In the genomic region with DNA sequence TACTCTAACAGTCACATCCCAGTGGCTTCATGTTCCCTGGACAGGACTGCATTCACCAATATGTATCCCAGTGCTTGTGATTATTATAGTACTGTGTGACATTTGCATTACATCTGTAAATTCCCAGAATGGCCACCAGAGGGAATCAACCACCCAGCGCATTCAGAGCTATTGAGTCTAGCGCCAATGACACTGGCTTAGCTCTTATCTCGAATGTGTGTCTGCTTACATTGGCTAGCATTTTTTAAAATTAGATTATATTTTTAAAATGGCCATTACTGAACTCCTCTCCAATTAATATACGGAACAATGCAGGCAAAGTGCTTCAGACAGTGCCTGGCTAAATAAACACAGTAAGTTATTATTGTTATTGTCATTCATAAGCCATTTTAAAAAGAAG, we compare ENCODE assay signal across 8 cellular contexts. TPM values are rescaled to one million over a fixed set of nuclear protein-coding genes. Genes with fewer than 3 reads are reported as not detected.
DNase-seq lines count a peak whose midpoint lies in the region; ATAC-seq, FAIRE-seq and TF ChIP-seq lines count a peak whose summit lies in the region.

No MANE protein-coding gene starts in this region.

- H3K27me3 Mint-ChIP-seq in activated CD4-positive, alpha-beta T cell treated with anti-CD3 and anti-CD28 coated beads for 36 hours = peaks cover 7% of the 10 kb centered on the region

- POLR2A ChIA-PET in activated CD4-positive, alpha-beta T cell treated with anti-CD3 and anti-CD28 coated beads for 36 hours (lab: Charles Lee) = no interaction called here

- H3K36me3 Mint-ChIP-seq in activated CD4-positive, alpha-beta T cell treated with anti-CD3 and anti-CD28 coated beads for 36 hours (ENCODE audit: low read depth) = no peaks in the 10 kb centered on the region

- peak; percentile 88 to 96 (median 93) for TF ChIP-seq CTCF in breast epithelium (IDR thresholded peaks at IDR 0.05)

- no peak overlapping the region for H3K4me3 Mint-ChIP-seq in activated CD4-positive, alpha-beta T cell treated with anti-CD3 and anti-CD28 coated beads for 36 hours

- no peaks in the 10 kb centered on the region for H3K4me1 ChIP-seq in breast epithelium

- H3K9me3 Mint-ChIP-seq in activated CD4-positive, alpha-beta T cell treated with anti-CD3 and anti-CD28 coated beads for 36 hours (ENCODE audit: low read depth) = no peaks in the 10 kb centered on the region

- FAIRE-seq in islet of Langerhans (lab: Jason Lieb, UNC) = peak; percentile 98

- peak; percentile 89 for ATAC-seq in activated CD4-positive, alpha-beta T cell treated with anti-CD3 and anti-CD28 coated beads for 36 hours

- H3K27me3 ChIP-seq in breast epithelium = no peaks in the 10 kb centered on the region

- intact Hi-C loops in activated CD4-positive, alpha-beta T cell treated with anti-CD3 and anti-CD28 coated beads for 36 hours (cut with DNase I, micrococcal nuclease) = loop anchor here (1.0 to 5.0 kb wide), 5 partner anchors 180 to 486 kb away; no protein-coding TSS in a partner anchor
- intact Hi-C loops in breast epithelium (cut with DNase I; ENCODE audit: low total_unique reads) = loop anchor here (10.0 kb wide), 1 partner anchor 173 kb away; no protein-coding TSS in a partner anchor

- H3K4me3 ChIP-seq in breast epithelium = no peak overlapping the region

- no peaks in the 10 kb centered on the region for H3K9me3 ChIP-seq in breast epithelium

- H3K36me3 ChIP-seq in breast epithelium = no peaks in the 10 kb centered on the region

- DNase-seq in activated CD4-positive, alpha-beta T cell treated with anti-CD3 and anti-CD28 coated beads for 36 hours = peak; percentile 48
- no peak for DNase-seq in activated CD4-positive, alpha-beta T cell treated with anti-CD3 and anti-CD28 coated beads, Interleukin-2, amount 50 U/mL, for 4 hours
- DNase-seq in H4 (ENCODE audit: low spot score) (peak; percentile 83), M059J (ENCODE audit: low read depth) (peak; percentile 64), RPMI7951 (ENCODE audit: low read depth) (peak; percentile 73), breast epithelium (ENCODE audit: low spot score in 2 of 2) (no peak)
- DNase-seq in stimulated activated CD4-positive, alpha-beta T cell treated with anti-CD3 and anti-CD28 coated beads, Interleukin-2, amount 100 ng/mL, for 24 hours = peak; percentile 17 to 32

- peaks cover 15% of the 10 kb centered on the region for H3K4me1 Mint-ChIP-seq in activated CD4-positive, alpha-beta T cell treated with anti-CD3 and anti-CD28 coated beads for 36 hours

- no peak overlapping the region for H3K27ac ChIP-seq in breast epithelium

- no peak overlapping the region for H3K27ac Mint-ChIP-seq in activated CD4-positive, alpha-beta T cell treated with anti-CD3 and anti-CD28 coated beads for 36 hours

- no peak for TF ChIP-seq POLR2A in breast epithelium (IDR thresholded peaks at IDR 0.05)

- CTCF ChIA-PET in activated CD4-positive, alpha-beta T cell treated with anti-CD3 and anti-CD28 coated beads for 36 hours (lab: Charles Lee) = interaction anchor here (0.6 to 10.0 kb wide), 47 partner anchors 10 to 1500 kb away, joined by 3 to 241 read pairs (median 5); a partner anchor contains a TSS

RNA-seq across cellular contexts. Expression of a gene that starts 36.3 kb away (rescaled TPM):
- not detected for total RNA-seq in activated CD4-positive, alpha-beta T cell treated with anti-CD3 and anti-CD28 coated beads for 36 hours
- total RNA-seq in H4 (2014; rRNA removed; shearing (Covaris generic)) = not detected in 2 replicates
- total RNA-seq in M059J (2014; rRNA removed; shearing (Covaris generic)) = 0.44 and 0.91 TPM in 2 replicates
- total RNA-seq in RPMI7951 (2014; rRNA removed; shearing (Covaris generic)) = 6.4 and 7.1 TPM in 2 replicates
- 1 to 10 TPM in 2 of 3 donors, under 1 TPM in 1; 0.48 to 8.3 (median 8.2) TPM for total RNA-seq in breast epithelium

Comparison
In these comparisons a context has a peak if more than half of its experiments do, and no peak if none do; other contexts are left out.
1. DNase-seq: peak in activated CD4-positive, alpha-beta T cell treated with anti-CD3 and anti-CD28 coated beads for 36 hours (single experiment), H4 (single experiment), M059J (single experiment), RPMI7951 (single experiment) and stimulated activated CD4-positive, alpha-beta T cell treated with anti-CD3 and anti-CD28 coated beads, Interleukin-2, amount 100 ng/mL, for 24 hours (2 of 2); none in activated CD4-positive, alpha-beta T cell treated with anti-CD3 and anti-CD28 coated beads, Interleukin-2, amount 50 U/mL, for 4 hours (0 of 2) and breast epithelium (0 of 2).